ENCODE assay signal across 18 cellular contexts in the genomic region with DNA sequence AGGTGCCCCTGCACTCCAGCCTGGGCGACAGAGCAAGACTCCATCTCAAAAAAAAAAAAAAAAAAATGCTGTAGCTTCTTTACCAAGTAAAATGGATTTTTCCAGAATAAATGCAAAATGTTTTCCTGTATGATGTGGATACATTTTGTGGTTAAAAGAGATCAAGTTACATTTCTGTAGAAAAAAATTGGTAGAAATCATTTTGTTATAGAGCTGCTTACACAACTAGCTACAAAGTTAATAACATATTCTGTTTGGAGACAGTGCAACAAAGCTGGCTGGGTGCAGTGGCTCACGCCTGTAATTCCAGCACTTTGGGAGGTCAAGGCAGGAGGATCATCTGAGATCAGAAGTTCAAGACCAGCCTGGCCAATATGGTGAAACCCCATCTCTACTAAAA. TPM values are rescaled to one million over a fixed set of nuclear protein-coding genes. Genes with fewer than 3 reads are reported as not detected.
"Had no signal": no experiment of that assay in that cellular context is flagged by ENCODE, and none has a peak within 500 bp of the region (broad histone marks: within the 10 kb centered on the region; RNA-seq: fewer than 3 reads in every experiment).

No MANE protein-coding gene starts in this region.

RNA-seq across cellular contexts. Expression of a gene that starts 8.0 kb away (rescaled TPM):
- total RNA-seq: activated B cell treated with CpG ODN at 0.5 μM for 24 hours; activated CD4-positive, alpha-beta memory T cell treated with anti-CD3 and anti-CD28 coated beads for 36 hours; activated CD4-positive, alpha-beta T cell treated with anti-CD3 and anti-CD28 coated beads, Interleukin-2, amount 10 ng/mL, durations not matched to agents 24 days and 14 days; activated CD8-positive, alpha-beta memory T cell treated with anti-CD3 and anti-CD28 coated beads for 36 hours; activated CD8-positive, alpha-beta T cell treated with anti-CD3 and anti-CD28 coated beads for 36 hours; activated naive CD4-positive, alpha-beta T cell treated with anti-CD3 and anti-CD28 coated beads for 36 hours; activated naive CD4-positive, alpha-beta T cell treated with anti-CD3 and anti-CD28 coated beads, Interleukin-2, amount 50 U/mL, for 72 hours; activated naive CD8-positive, alpha-beta T cell treated with anti-CD3 and anti-CD28 coated beads for 36 hours; activated T-cell treated with anti-CD3 and anti-CD28 coated beads, Interleukin-2, amount 50 U/mL, for 4 hours; activated T-cell treated with anti-CD3 and anti-CD28 coated beads, Interleukin-2, amount 50 U/mL, for 72 hours; activated T-helper 1 cell treated with anti-CD3 and anti-CD28 coated beads, Interleukin-12 subunit alpha, Interleukin-12 subunit beta, Interleukin-2, Interleukin-4 antibody, amounts not matched to agents 30 ng/mL and 10 ng/mL and 1 ng/mL, durations not matched to agents 14 hours and 24 hours and 36 hours; activated T-helper 17 cell treated with anti-CD3 and anti-CD28 coated beads, Interleukin-2, amount 50 U/mL, for 72 hours; aorta; astrocyte; body of pancreas; breast epithelium; cardiac septum had no signal
- polyA plus RNA-seq: adipose tissue, aorta had no signal
